ENCODE assay signal across 3 cellular contexts in the genomic region with DNA sequence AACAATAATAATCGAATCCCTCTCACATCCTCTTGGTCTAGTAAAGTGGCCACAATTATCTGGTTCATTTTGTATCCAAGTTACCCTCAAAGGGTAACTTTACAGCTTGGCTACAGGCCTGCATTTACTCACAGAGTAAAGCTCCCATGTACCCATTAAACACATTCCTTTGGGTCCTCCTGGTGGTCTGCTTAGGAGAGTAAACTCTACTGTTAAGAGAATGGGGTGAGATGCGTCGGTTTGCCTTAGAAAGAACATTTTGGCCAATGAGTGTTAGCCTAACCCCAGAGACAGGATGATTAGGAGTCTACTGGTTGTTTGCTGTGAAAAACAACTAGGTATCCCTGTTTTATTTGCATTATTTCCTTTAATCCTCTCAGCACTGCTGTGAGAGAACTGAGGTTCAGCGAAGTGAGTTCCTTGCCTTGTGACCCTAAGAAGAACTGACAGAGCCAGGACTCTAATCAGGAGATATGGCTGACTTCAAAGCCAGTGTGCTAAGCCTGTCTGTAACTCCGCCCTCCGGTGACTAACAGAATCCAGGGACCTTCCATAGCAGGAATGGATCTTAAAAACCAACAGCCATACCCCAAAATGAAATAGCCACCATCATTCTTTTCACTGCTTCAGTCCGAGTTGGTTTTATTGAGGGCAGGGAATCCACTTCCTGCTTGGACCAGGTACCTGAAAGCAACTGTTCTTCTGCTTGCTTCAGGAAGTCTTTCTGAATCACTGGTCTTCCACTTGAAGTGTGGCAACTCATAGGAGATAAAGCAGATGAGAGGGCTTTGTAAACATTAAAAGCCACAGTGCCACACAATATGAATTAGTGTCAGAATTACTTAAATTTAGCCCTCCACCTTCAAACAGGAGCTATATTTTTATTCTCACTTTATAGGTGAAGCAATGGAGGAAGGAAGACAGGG.
TF ChIP-seq lines count a peak whose summit lies in the region.

No MANE protein-coding gene starts in this region.

TF ChIP-seq in SK-N-SH treated with all-trans-retinoic acid at 6 μM for 48 hours, 23 proteins besides CTCF, POLR2A, EP300 and RAD21 (continues in another document):
- no peak for TF ChIP-seq ZNF565 (CRISPR knock-in tag; conservative IDR thresholded peaks at IDR 0.05; ENCODE audit: low read depth)
- TF ChIP-seq, protein P1, sequence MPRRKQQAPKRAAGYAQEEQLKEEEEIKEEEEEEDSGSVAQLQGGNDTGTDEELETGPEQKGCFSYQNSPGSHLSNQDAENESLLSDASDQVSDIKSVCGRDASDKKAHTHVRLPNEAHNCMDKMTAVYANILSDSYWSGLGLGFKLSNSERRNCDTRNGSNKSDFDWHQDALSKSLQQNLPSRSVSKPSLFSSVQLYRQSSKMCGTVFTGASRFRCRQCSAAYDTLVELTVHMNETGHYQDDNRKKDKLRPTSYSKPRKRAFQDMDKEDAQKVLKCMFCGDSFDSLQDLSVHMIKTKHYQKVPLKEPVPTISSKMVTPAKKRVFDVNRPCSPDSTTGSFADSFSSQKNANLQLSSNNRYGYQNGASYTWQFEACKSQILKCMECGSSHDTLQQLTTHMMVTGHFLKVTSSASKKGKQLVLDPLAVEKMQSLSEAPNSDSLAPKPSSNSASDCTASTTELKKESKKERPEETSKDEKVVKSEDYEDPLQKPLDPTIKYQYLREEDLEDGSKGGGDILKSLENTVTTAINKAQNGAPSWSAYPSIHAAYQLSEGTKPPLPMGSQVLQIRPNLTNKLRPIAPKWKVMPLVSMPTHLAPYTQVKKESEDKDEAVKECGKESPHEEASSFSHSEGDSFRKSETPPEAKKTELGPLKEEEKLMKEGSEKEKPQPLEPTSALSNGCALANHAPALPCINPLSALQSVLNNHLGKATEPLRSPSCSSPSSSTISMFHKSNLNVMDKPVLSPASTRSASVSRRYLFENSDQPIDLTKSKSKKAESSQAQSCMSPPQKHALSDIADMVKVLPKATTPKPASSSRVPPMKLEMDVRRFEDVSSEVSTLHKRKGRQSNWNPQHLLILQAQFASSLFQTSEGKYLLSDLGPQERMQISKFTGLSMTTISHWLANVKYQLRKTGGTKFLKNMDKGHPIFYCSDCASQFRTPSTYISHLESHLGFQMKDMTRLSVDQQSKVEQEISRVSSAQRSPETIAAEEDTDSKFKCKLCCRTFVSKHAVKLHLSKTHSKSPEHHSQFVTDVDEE (CRISPR knock-in tag; IDR thresholded peaks at IDR 0.05) = no peak
- TF ChIP-seq CSDC2 (CRISPR knock-in tag; IDR thresholded peaks at IDR 0.05) = no peak
- TF ChIP-seq TOX (CRISPR knock-in tag; IDR thresholded peaks at IDR 0.05; ENCODE audit: borderline replicate concordance) = no peak
- no peak for TF ChIP-seq RARB (CRISPR knock-in tag; IDR thresholded peaks at IDR 0.05)
- TF ChIP-seq ZNF8 (CRISPR knock-in tag; IDR thresholded peaks at IDR 0.05) = no peak
- no peak for TF ChIP-seq TCF4 (CRISPR knock-in tag; IDR thresholded peaks at IDR 0.05; ENCODE audit: borderline replicate concordance)
- TF ChIP-seq ZNF70 (CRISPR knock-in tag; IDR thresholded peaks at IDR 0.05) = no peak
- TF ChIP-seq BACH2 (CRISPR knock-in tag; IDR thresholded peaks at IDR 0.05; ENCODE audit: borderline replicate concordance) = no peak
- no peak for TF ChIP-seq ZFP30 (CRISPR knock-in tag; IDR thresholded peaks at IDR 0.05)
- TF ChIP-seq SNAI2 (CRISPR knock-in tag; IDR thresholded peaks at IDR 0.05) = no peak
- no peak for TF ChIP-seq ZC3H10 (CRISPR knock-in tag; IDR thresholded peaks at IDR 0.05)
- TF ChIP-seq, protein P2, sequence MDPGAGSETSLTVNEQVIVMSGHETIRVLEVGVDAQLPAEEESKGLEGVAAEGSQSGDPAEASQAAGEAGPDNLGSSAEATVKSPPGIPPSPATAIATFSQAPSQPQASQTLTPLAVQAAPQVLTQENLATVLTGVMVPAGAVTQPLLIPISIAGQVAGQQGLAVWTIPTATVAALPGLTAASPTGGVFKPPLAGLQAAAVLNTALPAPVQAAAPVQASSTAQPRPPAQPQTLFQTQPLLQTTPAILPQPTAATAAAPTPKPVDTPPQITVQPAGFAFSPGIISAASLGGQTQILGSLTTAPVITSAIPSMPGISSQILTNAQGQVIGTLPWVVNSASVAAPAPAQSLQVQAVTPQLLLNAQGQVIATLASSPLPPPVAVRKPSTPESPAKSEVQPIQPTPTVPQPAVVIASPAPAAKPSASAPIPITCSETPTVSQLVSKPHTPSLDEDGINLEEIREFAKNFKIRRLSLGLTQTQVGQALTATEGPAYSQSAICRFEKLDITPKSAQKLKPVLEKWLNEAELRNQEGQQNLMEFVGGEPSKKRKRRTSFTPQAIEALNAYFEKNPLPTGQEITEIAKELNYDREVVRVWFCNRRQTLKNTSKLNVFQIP (CRISPR knock-in tag; IDR thresholded peaks at IDR 0.05; ENCODE audit: borderline replicate concordance, low read depth) = no peak

TF ChIP-seq in SK-N-SH, 30 proteins besides CTCF, POLR2A, EP300 and RAD21:
- no peak for TF ChIP-seq YY1 (IDR thresholded peaks at IDR 0.05; ENCODE audit: low read depth)
- TF ChIP-seq EZH2phosphoT487 (IDR thresholded peaks at IDR 0.05; ENCODE audit: borderline replicate concordance, low read depth) = no peak
- TF ChIP-seq, protein P3, sequence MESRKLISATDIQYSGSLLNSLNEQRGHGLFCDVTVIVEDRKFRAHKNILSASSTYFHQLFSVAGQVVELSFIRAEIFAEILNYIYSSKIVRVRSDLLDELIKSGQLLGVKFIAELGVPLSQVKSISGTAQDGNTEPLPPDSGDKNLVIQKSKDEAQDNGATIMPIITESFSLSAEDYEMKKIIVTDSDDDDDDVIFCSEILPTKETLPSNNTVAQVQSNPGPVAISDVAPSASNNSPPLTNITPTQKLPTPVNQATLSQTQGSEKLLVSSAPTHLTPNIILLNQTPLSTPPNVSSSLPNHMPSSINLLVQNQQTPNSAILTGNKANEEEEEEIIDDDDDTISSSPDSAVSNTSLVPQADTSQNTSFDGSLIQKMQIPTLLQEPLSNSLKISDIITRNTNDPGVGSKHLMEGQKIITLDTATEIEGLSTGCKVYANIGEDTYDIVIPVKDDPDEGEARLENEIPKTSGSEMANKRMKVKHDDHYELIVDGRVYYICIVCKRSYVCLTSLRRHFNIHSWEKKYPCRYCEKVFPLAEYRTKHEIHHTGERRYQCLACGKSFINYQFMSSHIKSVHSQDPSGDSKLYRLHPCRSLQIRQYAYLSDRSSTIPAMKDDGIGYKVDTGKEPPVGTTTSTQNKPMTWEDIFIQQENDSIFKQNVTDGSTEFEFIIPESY (IDR thresholded peaks at IDR 0.05; ENCODE audit: borderline replicate concordance, low read depth) = no peak

TF ChIP-seq in H1, 55 proteins besides CTCF, POLR2A, EP300 and RAD21:
- TF ChIP-seq GABPA (IDR thresholded peaks at IDR 0.05; ENCODE audit: borderline replicate concordance, insufficient read depth, low read length) (no peak), CHD1 (IDR thresholded peaks at IDR 0.05; ENCODE audit: low read depth, low read length) (no peak), SAP30 (IDR thresholded peaks at IDR 0.05; ENCODE audit: insufficient read depth, insufficient replicate concordance, low read length) (no peak), SRF (IDR thresholded peaks at IDR 0.05; ENCODE audit: low read depth, low read length) (no peak), SIRT6 (IDR thresholded peaks at IDR 0.05; ENCODE audit: low read length) (no peak), CBX8 (IDR thresholded peaks at IDR 0.05; ENCODE audit: borderline replicate concordance, low read depth, low read length) (no peak), TBP (IDR thresholded peaks at IDR 0.05; ENCODE audit: low read depth, low read length) (no peak), KDM1A (IDR thresholded peaks at IDR 0.05; ENCODE audit: borderline replicate concordance, low read length) (no peak)
- TF ChIP-seq, protein P4, sequence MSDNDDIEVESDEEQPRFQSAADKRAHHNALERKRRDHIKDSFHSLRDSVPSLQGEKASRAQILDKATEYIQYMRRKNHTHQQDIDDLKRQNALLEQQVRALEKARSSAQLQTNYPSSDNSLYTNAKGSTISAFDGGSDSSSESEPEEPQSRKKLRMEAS (IDR thresholded peaks at IDR 0.05) = no peak
- TF ChIP-seq, protein P5, sequence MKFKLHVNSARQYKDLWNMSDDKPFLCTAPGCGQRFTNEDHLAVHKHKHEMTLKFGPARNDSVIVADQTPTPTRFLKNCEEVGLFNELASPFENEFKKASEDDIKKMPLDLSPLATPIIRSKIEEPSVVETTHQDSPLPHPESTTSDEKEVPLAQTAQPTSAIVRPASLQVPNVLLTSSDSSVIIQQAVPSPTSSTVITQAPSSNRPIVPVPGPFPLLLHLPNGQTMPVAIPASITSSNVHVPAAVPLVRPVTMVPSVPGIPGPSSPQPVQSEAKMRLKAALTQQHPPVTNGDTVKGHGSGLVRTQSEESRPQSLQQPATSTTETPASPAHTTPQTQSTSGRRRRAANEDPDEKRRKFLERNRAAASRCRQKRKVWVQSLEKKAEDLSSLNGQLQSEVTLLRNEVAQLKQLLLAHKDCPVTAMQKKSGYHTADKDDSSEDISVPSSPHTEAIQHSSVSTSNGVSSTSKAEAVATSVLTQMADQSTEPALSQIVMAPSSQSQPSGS (IDR thresholded peaks at IDR 0.05; ENCODE audit: low read length) = no peak
